In the genomic region with DNA sequence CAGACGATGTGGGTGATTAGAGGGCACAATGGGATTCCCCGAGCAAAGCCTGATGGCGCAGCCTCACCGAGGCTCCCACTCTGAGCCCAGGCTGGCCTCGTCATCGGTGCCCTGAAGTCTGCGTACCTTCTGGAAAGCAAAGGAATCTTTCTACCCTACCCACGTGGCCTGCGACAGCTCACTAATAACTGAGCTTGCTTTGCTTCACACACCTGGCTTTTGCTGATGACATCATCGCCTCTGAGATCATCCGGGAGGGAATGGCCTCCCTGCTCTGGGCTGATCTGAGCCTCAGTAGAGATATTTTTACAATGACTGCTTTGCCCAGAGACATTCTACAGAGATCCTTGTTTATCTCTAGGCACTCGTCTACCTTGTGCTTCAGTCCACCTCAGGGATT, we compare ENCODE assay signal across 15 cellular contexts. TPM values are rescaled to one million over a fixed set of nuclear protein-coding genes. Genes with fewer than 3 reads are reported as not detected.
"Had no signal": no experiment of that assay in that cellular context is flagged by ENCODE, and none has a peak within 500 bp of the region (broad histone marks: within the 10 kb centered on the region; RNA-seq: fewer than 3 reads in every experiment).

No MANE protein-coding gene starts in this region.

- H3K27me3 ChIP-seq: cardiac muscle cell, suprapubic skin, upper lobe of left lung had no signal

- H3K36me3 ChIP-seq: cardiac muscle cell, suprapubic skin, upper lobe of left lung had no signal

- H3K4me3 ChIP-seq: cardiac muscle cell, suprapubic skin, upper lobe of left lung had no signal

- H3K27ac ChIP-seq: cardiac muscle cell, suprapubic skin, upper lobe of left lung had no signal

- DNase-seq: activated CD4-positive, alpha-beta memory T cell treated with anti-CD3 and anti-CD28 coated beads for 36 hours; activated naive CD8-positive, alpha-beta T cell treated with anti-CD3 and anti-CD28 coated beads, Interleukin-2, amount 10 ng/mL, durations not matched to agents 7 days and 5 days; activated T-cell treated with anti-CD3 and anti-CD28 coated beads, Interleukin-2, amount 50 U/mL, for 4 hours; aorta; foreskin melanocyte; kidney glomerular epithelial cell; naive thymus-derived CD4-positive, alpha-beta T cell; posterior cingulate gyrus; right cardiac atrium; stimulated activated CD4-positive, alpha-beta T cell treated with anti-CD3 and anti-CD28 coated beads, Interleukin-2, amount 100 ng/mL, for 24 hours; stimulated activated naive CD8-positive, alpha-beta T cell treated with anti-CD3 and anti-CD28 coated beads, Interleukin-15, Interleukin-2, amounts not matched to agents 100 U/mL and 50 U/mL, for 24 hours; T-helper 9 cell; upper lobe of left lung had no signal

- H3K4me1 ChIP-seq: suprapubic skin, upper lobe of left lung had no signal

- H3K9me3 ChIP-seq: suprapubic skin, upper lobe of left lung had no signal

- ATAC-seq: activated T-cell treated with anti-CD3 and anti-CD28 coated beads, Interleukin-2, amount 50 U/mL, for 4 hours; naive thymus-derived CD4-positive, alpha-beta T cell; right cardiac atrium; stimulated activated naive CD8-positive, alpha-beta T cell treated with anti-CD3 and anti-CD28 coated beads, Interleukin-15, Interleukin-2, amounts not matched to agents 100 U/mL and 50 U/mL, for 24 hours had no signal

RNA-seq across cellular contexts. Expression of a gene that starts 45.4 kb away (rescaled TPM):
- total RNA-seq: activated CD4-positive, alpha-beta memory T cell treated with anti-CD3 and anti-CD28 coated beads for 36 hours; activated naive CD8-positive, alpha-beta T cell treated with anti-CD3 and anti-CD28 coated beads, Interleukin-2, amount 10 ng/mL, durations not matched to agents 7 days and 5 days; activated T-cell treated with anti-CD3 and anti-CD28 coated beads, Interleukin-2, amount 50 U/mL, for 4 hours; naive thymus-derived CD4-positive, alpha-beta T cell had no signal
- polyA plus RNA-seq: naive thymus-derived CD4-positive, alpha-beta T cell had no signal
